ENCODE assay signal across 1 cellular context in genomic region chr7:137937202-137937560, GRCh38.
TF ChIP-seq lines count a peak whose summit lies in the region.

No MANE protein-coding gene starts in this region.

TF ChIP-seq in GM12878, 131 proteins besides CTCF, POLR2A, EP300 and RAD21 (continued from another document):
- TF ChIP-seq, protein P1, sequence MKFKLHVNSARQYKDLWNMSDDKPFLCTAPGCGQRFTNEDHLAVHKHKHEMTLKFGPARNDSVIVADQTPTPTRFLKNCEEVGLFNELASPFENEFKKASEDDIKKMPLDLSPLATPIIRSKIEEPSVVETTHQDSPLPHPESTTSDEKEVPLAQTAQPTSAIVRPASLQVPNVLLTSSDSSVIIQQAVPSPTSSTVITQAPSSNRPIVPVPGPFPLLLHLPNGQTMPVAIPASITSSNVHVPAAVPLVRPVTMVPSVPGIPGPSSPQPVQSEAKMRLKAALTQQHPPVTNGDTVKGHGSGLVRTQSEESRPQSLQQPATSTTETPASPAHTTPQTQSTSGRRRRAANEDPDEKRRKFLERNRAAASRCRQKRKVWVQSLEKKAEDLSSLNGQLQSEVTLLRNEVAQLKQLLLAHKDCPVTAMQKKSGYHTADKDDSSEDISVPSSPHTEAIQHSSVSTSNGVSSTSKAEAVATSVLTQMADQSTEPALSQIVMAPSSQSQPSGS (IDR thresholded peaks at IDR 0.05; ENCODE audit: low read length) = no peak
- no peak for TF ChIP-seq CBX3 (IDR thresholded peaks at IDR 0.05; ENCODE audit: borderline replicate concordance, low read depth)
